34 cellular contexts compared by ENCODE assay signal in genomic region chr5:123269851-123270250, GRCh38.
"Had no signal": no experiment of that assay in that cellular context is flagged by ENCODE, and none has a peak within 500 bp of the region (broad histone marks: within the 10 kb centered on the region; RNA-seq: fewer than 3 reads in every experiment).

No MANE protein-coding gene starts in this region.

- H3K27ac Mint-ChIP-seq: activated CD8-positive, alpha-beta T cell treated with anti-CD3 and anti-CD28 coated beads for 36 hours; activated naive CD4-positive, alpha-beta T cell treated with anti-CD3 and anti-CD28 coated beads, Interleukin-2, amount 50 U/mL, for 24 hours; activated naive CD8-positive, alpha-beta T cell treated with anti-CD3 and anti-CD28 coated beads, Interleukin-2, amount 10 ng/mL, durations not matched to agents 7 days and 5 days; activated T-cell treated with anti-CD3 and anti-CD28 coated beads, Interleukin-2, amount 50 U/mL, for 72 hours; activated T-helper 17 cell treated with anti-CD3 and anti-CD28 coated beads, Interleukin-2, amount 50 U/mL, for 72 hours; brain had no signal

- H3K27me3 ChIP-seq: MG63 had no signal

- H3K9me3 Mint-ChIP-seq: activated CD8-positive, alpha-beta T cell treated with anti-CD3 and anti-CD28 coated beads for 36 hours; activated naive CD4-positive, alpha-beta T cell treated with anti-CD3 and anti-CD28 coated beads, Interleukin-2, amount 50 U/mL, for 24 hours; activated naive CD8-positive, alpha-beta T cell treated with anti-CD3 and anti-CD28 coated beads, Interleukin-2, amount 10 ng/mL, durations not matched to agents 7 days and 5 days; activated T-cell treated with anti-CD3 and anti-CD28 coated beads, Interleukin-2, amount 50 U/mL, for 72 hours; activated T-helper 17 cell treated with anti-CD3 and anti-CD28 coated beads, Interleukin-2, amount 50 U/mL, for 72 hours; brain had no signal

- H3K27ac ChIP-seq: WERI-Rb-1 had no signal

- H3K27me3 Mint-ChIP-seq: activated T-helper 17 cell treated with anti-CD3 and anti-CD28 coated beads, Interleukin-2, amount 50 U/mL, for 72 hours; brain had no signal

- H3K4me3 Mint-ChIP-seq: activated CD8-positive, alpha-beta T cell treated with anti-CD3 and anti-CD28 coated beads for 36 hours; activated naive CD4-positive, alpha-beta T cell treated with anti-CD3 and anti-CD28 coated beads, Interleukin-2, amount 50 U/mL, for 24 hours; activated naive CD8-positive, alpha-beta T cell treated with anti-CD3 and anti-CD28 coated beads, Interleukin-2, amount 10 ng/mL, durations not matched to agents 7 days and 5 days; activated T-cell treated with anti-CD3 and anti-CD28 coated beads, Interleukin-2, amount 50 U/mL, for 72 hours; activated T-helper 17 cell treated with anti-CD3 and anti-CD28 coated beads, Interleukin-2, amount 50 U/mL, for 72 hours; brain had no signal

- H3K4me3 ChIP-seq: MG63 had no signal

- H3K9me3 ChIP-seq: MG63 had no signal

- H3K36me3 Mint-ChIP-seq: activated naive CD4-positive, alpha-beta T cell treated with anti-CD3 and anti-CD28 coated beads, Interleukin-2, amount 50 U/mL, for 24 hours; activated naive CD8-positive, alpha-beta T cell treated with anti-CD3 and anti-CD28 coated beads, Interleukin-2, amount 10 ng/mL, durations not matched to agents 7 days and 5 days; brain had no signal

- H3K36me3 ChIP-seq: MG63, WERI-Rb-1 had no signal

- H3K4me1 Mint-ChIP-seq: activated naive CD4-positive, alpha-beta T cell treated with anti-CD3 and anti-CD28 coated beads, Interleukin-2, amount 50 U/mL, for 24 hours; activated naive CD8-positive, alpha-beta T cell treated with anti-CD3 and anti-CD28 coated beads, Interleukin-2, amount 10 ng/mL, durations not matched to agents 7 days and 5 days; activated T-helper 17 cell treated with anti-CD3 and anti-CD28 coated beads, Interleukin-2, amount 50 U/mL, for 72 hours; brain had no signal

- DNase-seq: activated CD4-positive, alpha-beta T cell treated with anti-CD3 and anti-CD28 coated beads for 1 hour; activated CD4-positive, alpha-beta T cell treated with anti-CD3 and anti-CD28 coated beads for 48 hours; activated CD4-positive, CD25-positive, alpha-beta regulatory T cell; activated CD8-positive, alpha-beta T cell treated with anti-CD3 and anti-CD28 coated beads for 36 hours; activated effector memory CD4-positive, alpha-beta T cell treated with anti-CD3 and anti-CD28 coated beads, Interleukin-2, amount 50 U/mL, for 16 hours; activated naive CD4-positive, alpha-beta T cell treated with Interleukin-2 at 50 U/mL for 16 hours; activated naive CD8-positive, alpha-beta T cell treated with anti-CD3 and anti-CD28 coated beads, Interleukin-2, amount 10 ng/mL, durations not matched to agents 7 days and 5 days; activated T-cell treated with anti-CD3 and anti-CD28 coated beads, Interleukin-2, amount 50 U/mL, for 1 hour; activated T-cell treated with anti-CD3 and anti-CD28 coated beads, Interleukin-2, amount 50 U/mL, for 72 hours; amygdala; caudate nucleus; cerebellar nuclear complex; Kasumi-1; KG1; MG63; NCI-H1048; NCI-H1105 treated with DMSO at 0.1 percent for 48 hours; NCI-H1436; NCI-H1694; NCI-H2029; NCI-H2107; NCI-H2171; NCI-H510A; NCI-H526; NCI-H748 treated with DMSO at 0.1 percent for 48 hours; Right ventricle myocardium superior; SW 1271; T-helper 1 cell; T-helper 2 cell; T1000; WERI-Rb-1 had no signal

- ATAC-seq: activated CD8-positive, alpha-beta T cell treated with anti-CD3 and anti-CD28 coated beads for 36 hours; activated T-cell treated with anti-CD3 and anti-CD28 coated beads, Interleukin-2, amount 50 U/mL, for 72 hours; activated T-helper 17 cell treated with anti-CD3 and anti-CD28 coated beads, Interleukin-2, amount 50 U/mL, for 72 hours had no signal
